ENCODE assay signal across 28 cellular contexts in genomic region chr6:163408352-163408991, GRCh38. TPM values are rescaled to one million over a fixed set of nuclear protein-coding genes. Genes with fewer than 3 reads are reported as not detected.
DNase-seq lines count a peak whose midpoint lies in the region; ATAC-seq, FAIRE-seq and TF ChIP-seq lines count a peak whose summit lies in the region.
"Had no signal": no experiment of that assay in that cellular context is flagged by ENCODE, and none has a peak within 500 bp of the region (broad histone marks: within the 10 kb centered on the region; RNA-seq: fewer than 3 reads in every experiment).

No MANE protein-coding gene starts in this region.

- no peak for TF ChIP-seq CTCF in neural crest cell (conservative IDR thresholded peaks at IDR 0.05)
- no peak for TF ChIP-seq CTCF in suprapubic skin (IDR thresholded peaks at IDR 0.05)

- TF ChIP-seq POLR2A in suprapubic skin (IDR thresholded peaks at IDR 0.05), result no peak

- H3K36me3 Mint-ChIP-seq in neural crest cell (ENCODE audit: low read depth), result peaks cover 10% of the 10 kb centered on the region

- DNase-seq in DMS53 treated with DMSO at 0.1 percent for 48 hours (lab: John Stamatoyannopoulos, UW; ENCODE audit: unreplicated experiment), result peak; percentile 54
- peak; percentile 81 for DNase-seq in RCC 7860 (ENCODE audit: low spot score)
- peak; percentile 76 for DNase-seq in kidney glomerular epithelial cell (lab: John Stamatoyannopoulos, UW)
- no peak for DNase-seq in neural crest cell (ENCODE audit: low read depth, low spot score)
- DNase-seq in effector memory CD4-positive, alpha-beta T cell, result no peak
- DNase-seq in suprapubic skin (ENCODE audit: low spot score in 2 of 2), result no peak
- no peak for DNase-seq in effector CD4-positive, alpha-beta T cell
- DNase-seq: CD4-positive, alpha-beta T cell; COR-L47; DMS 273 treated with DMSO at 0.1 percent for 48 hours; NCI-H1092 treated with DMSO at 0.1 percent for 48 hours; NCI-H1436 treated with DMSO at 0.1 percent for 48 hours; NCI-H2029; NCI-H2227 treated with DMSO at 0.1 percent for 48 hours; NCI-H510A treated with DMSO at 0.1 percent for 48 hours; NCI-H774; NK-92 treated with Interleukin-12 subunit alpha and Interleukin-12 subunit beta, amount 100 ng/mL, for 24 hours; SJCRH30 had no signal

- peak overlapping the region; percentile 27 for H3K4me3 Mint-ChIP-seq in neural crest cell
- H3K4me3 Mint-ChIP-seq: CD4-positive, alpha-beta T cell had no signal

- no peak overlapping the region for H3K27ac ChIP-seq in effector memory CD4-positive, alpha-beta T cell (ENCODE audit: insufficient read depth, low read length, poor library complexity, severe bottlenecking)
- no peak overlapping the region for H3K27ac ChIP-seq in suprapubic skin
- H3K27ac ChIP-seq: BLaER1, SJCRH30 had no signal

- 94% methylated on average over 9 of the region's 9 CpGs for whole genome bisulfite sequencing in suprapubic skin

- no peaks in the 10 kb centered on the region for H3K9me3 ChIP-seq in effector memory CD4-positive, alpha-beta T cell (ENCODE audit: control insufficient read depth, low read length)
- H3K9me3 ChIP-seq in suprapubic skin, result no peaks in the 10 kb centered on the region
- H3K9me3 ChIP-seq: SJCRH30 had no signal

- peaks cover 3% of the 10 kb centered on the region for H3K9me3 Mint-ChIP-seq in neural crest cell
- H3K9me3 Mint-ChIP-seq: CD4-positive, alpha-beta T cell had no signal

- no peaks in the 10 kb centered on the region for H3K36me3 ChIP-seq in effector memory CD4-positive, alpha-beta T cell (ENCODE audit: control insufficient read depth, insufficient read depth, low read length)
- H3K36me3 ChIP-seq in suprapubic skin, result no peaks in the 10 kb centered on the region
- H3K36me3 ChIP-seq: SJCRH30 had no signal

- peak; percentile 92 for FAIRE-seq in RCC 7860 (lab: Jason Lieb, UNC)
- FAIRE-seq: G401.6, GM12892, GM18507, GM19239, H1, K562 had no signal

- no peaks in the 10 kb centered on the region for H3K4me1 ChIP-seq in effector memory CD4-positive, alpha-beta T cell (ENCODE audit: control insufficient read depth, insufficient read depth, low read length, poor library complexity, severe bottlenecking)
- peaks cover 31% of the 10 kb centered on the region for H3K4me1 ChIP-seq in suprapubic skin
- H3K4me1 ChIP-seq: SJCRH30 had no signal

- no peaks in the 10 kb centered on the region for H3K27me3 ChIP-seq in effector memory CD4-positive, alpha-beta T cell (replicated peaks; ENCODE audit: control insufficient read depth, insufficient read depth, low read length, poor library complexity, severe bottlenecking)
- H3K27me3 ChIP-seq in suprapubic skin, result no peaks in the 10 kb centered on the region
- H3K27me3 ChIP-seq: BLaER1, SJCRH30 had no signal

- H3K27me3 Mint-ChIP-seq in neural crest cell (ENCODE audit: low read depth), result no peaks in the 10 kb centered on the region
- H3K27me3 Mint-ChIP-seq: CD4-positive, alpha-beta T cell had no signal

- TF ChIP-seq EP300 in suprapubic skin (IDR thresholded peaks at IDR 0.05), result no peak

- H3K4me3 ChIP-seq in effector memory CD4-positive, alpha-beta T cell (ENCODE audit: insufficient read depth, low read depth, low read length, poor library complexity, severe bottlenecking), result no peak overlapping the region
- H3K4me3 ChIP-seq in suprapubic skin, result no peak overlapping the region
- H3K4me3 ChIP-seq: BLaER1, K562, SJCRH30 had no signal

- ATAC-seq in HG02571 (IDR thresholded peaks at IDR 0.05; ENCODE audit: unreplicated experiment), result no peak
- ATAC-seq: HCT116, K562, Panc1 had no signal

- no peak overlapping the region for H3K27ac Mint-ChIP-seq in neural crest cell (ENCODE audit: unreplicated experiment)
- H3K27ac Mint-ChIP-seq: CD4-positive, alpha-beta T cell had no signal

- H3K4me1 Mint-ChIP-seq in neural crest cell, result peaks cover 58% of the 10 kb centered on the region

RNA-seq across cellular contexts. Expression of gene QKI, which starts 6.0 kb away (rescaled TPM):
- total RNA-seq in neural crest cell, result 260 and 267 TPM in 2 replicates
- 100 to 1,000 TPM; 149 to 187 (median 165) TPM for total RNA-seq in suprapubic skin

Comparison
In these comparisons a context has a peak if more than half of its experiments do, and no peak if none do; other contexts are left out.
1. DNase-seq: peak in DMS53 treated with DMSO at 0.1 percent for 48 hours (single experiment), RCC 7860 (single experiment) and kidney glomerular epithelial cell (single experiment); none in neural crest cell (single experiment), effector memory CD4-positive, alpha-beta T cell (0 of 3), suprapubic skin (0 of 2) and effector CD4-positive, alpha-beta T cell (single experiment).